In genomic region chr4:6012200-6012599, GRCh38 we compare ENCODE assay signal across 23 cellular contexts. TPM values are rescaled to one million over a fixed set of nuclear protein-coding genes. Genes with fewer than 3 reads are reported as not detected.
"Had no signal": no experiment of that assay in that cellular context is flagged by ENCODE, and none has a peak within 500 bp of the region (broad histone marks: within the 10 kb centered on the region; RNA-seq: fewer than 3 reads in every experiment).

No MANE protein-coding gene starts in this region.

- H3K9me3 ChIP-seq: MG63, SJSA1, SK-N-SH had no signal

- DNase-seq: MG63, NCI-H1048, NCI-H1105 treated with DMSO at 0.1 percent for 48 hours, NCI-H1436, NCI-H146, NCI-H1694, NCI-H187, NCI-H1930, NCI-H2227 treated with DMSO at 0.1 percent for 48 hours, NCI-H446, NCI-H524 treated with DMSO at 0.1 percent for 48 hours, Right ventricle myocardium superior, SHP77 treated with DMSO at 0.1 percent for 48 hours, SW 1271, T-helper 1 cell had no signal

- ATAC-seq: Panc1 had no signal

- H2AFZ ChIP-seq: PC-9 had no signal

- FAIRE-seq: RCC 7860 had no signal

- H3K4me1 ChIP-seq: SJSA1 had no signal

- H3K27ac ChIP-seq: PC-9, SJSA1 had no signal

- H3K4me2 ChIP-seq: PC-9, SK-N-SH had no signal

- H3K36me3 ChIP-seq: MG63, SJSA1 had no signal

- H3K27me3 ChIP-seq: SJSA1 had no signal

- H3K4me3 ChIP-seq: MG63, PC-9, SJSA1 had no signal

- H3K9ac ChIP-seq: SK-N-SH had no signal

RNA-seq across cellular contexts. Expression of gene C4orf50, which starts 6.0 kb away (rescaled TPM):
- total RNA-seq: M059J, NCI-H460, PC-9, Right ventricle myocardium superior, RPMI7951, SJSA1 had no signal
